Comparison of ENCODE assay signal across 12 cellular contexts in genomic region chr9:33049680-33050361, GRCh38. TPM values are rescaled to one million over a fixed set of nuclear protein-coding genes. Genes with fewer than 3 reads are reported as not detected.
DNase-seq lines count a peak whose midpoint lies in the region; ATAC-seq and TF ChIP-seq lines count a peak whose summit lies in the region.
"Had no signal": no experiment of that assay in that cellular context is flagged by ENCODE, and none has a peak within 500 bp of the region (broad histone marks: within the 10 kb centered on the region; RNA-seq: fewer than 3 reads in every experiment).

No MANE protein-coding gene starts in this region.

- no peaks in the 10 kb centered on the region for H3K9me3 ChIP-seq in psoas muscle

- 88 to 95% (median 92%) methylated on average over 2 of the region's 2 CpGs for WGBS in psoas muscle, 3 donors

- no peaks in the 10 kb centered on the region for H3K27me3 ChIP-seq in psoas muscle (ENCODE audit: insufficient read depth in 3 of 3, low read length in 2 of 3)

- H3K36me3 ChIP-seq in psoas muscle (ENCODE audit: insufficient read depth in 1 of 2, low read depth in 1 of 2), result peaks cover 9 to 89% of the 10 kb centered on the region in 2 donors

- no peak for TF ChIP-seq CTCF in psoas muscle (IDR thresholded peaks at IDR 0.05)

- H3K27ac Mint-ChIP-seq in activated naive CD4-positive, alpha-beta T cell treated with anti-CD3 and anti-CD28 coated beads, Interleukin-2, amount 50 U/mL, for 72 hours, result peak overlapping the region in 1 of 2 donors; percentile 60

- intact Hi-C loops in psoas muscle (cut with DNase I) (no loop called here), cardiac septum (cut with DNase I) (no loop called here)

- ATAC-seq in GM18519 (IDR thresholded peaks at IDR 0.05; ENCODE audit: low FRiP score, unreplicated experiment) (peak; percentile 70), GM19468 (IDR thresholded peaks at IDR 0.05; ENCODE audit: extremely low read depth, unreplicated experiment) (peak; percentile 73), HG03039 (IDR thresholded peaks at IDR 0.05; ENCODE audit: unreplicated experiment) (peak; percentile 79), psoas muscle (no peak)
- peak; percentile 82 to 94 for ATAC-seq in activated naive CD4-positive, alpha-beta T cell treated with anti-CD3 and anti-CD28 coated beads, Interleukin-2, amount 50 U/mL, for 72 hours

- DNase-seq in activated naive CD4-positive, alpha-beta T cell treated with anti-CD3 and anti-CD28 coated beads, Interleukin-2, amount 50 U/mL, for 72 hours (ENCODE audit: low spot score in 2 of 2), result no peak
- DNase-seq in psoas muscle (no peak), HT-29 (ENCODE audit: low spot score) (no peak), midbrain (lab: John Stamatoyannopoulos, UW) (no peak), cardiac septum (ENCODE audit: low spot score) (no peak)
- DNase-seq: activated CD8-positive, alpha-beta memory T cell treated with anti-CD3 and anti-CD28 coated beads, Interleukin-2, amount 50 U/mL, for 48 hours; stimulated activated CD4-positive, alpha-beta T cell treated with anti-CD3 and anti-CD28 coated beads, Interleukin-12 subunit alpha, Interleukin-12 subunit beta, amount 100 ng/mL, for 4 hours; T-helper 1 cell had no signal

- no peak overlapping the region for H3K27ac ChIP-seq in psoas muscle

- H3K9me3 Mint-ChIP-seq in activated naive CD4-positive, alpha-beta T cell treated with anti-CD3 and anti-CD28 coated beads, Interleukin-2, amount 50 U/mL, for 72 hours, result no peaks in the 10 kb centered on the region
- H3K9me3 Mint-ChIP-seq: neural crest cell had no signal

- peaks cover 2% of the 10 kb centered on the region for H3K4me1 ChIP-seq in psoas muscle

- no peak overlapping the region for H3K4me3 ChIP-seq in psoas muscle

- H3K36me3 Mint-ChIP-seq in activated naive CD4-positive, alpha-beta T cell treated with anti-CD3 and anti-CD28 coated beads, Interleukin-2, amount 50 U/mL, for 72 hours, result peaks cover 14 to 32% of the 10 kb centered on the region in 2 donors

RNA-seq across cellular contexts. Expression of gene DNAJA1, which starts 24.7 kb away (rescaled TPM):
- total RNA-seq in activated naive CD4-positive, alpha-beta T cell treated with anti-CD3 and anti-CD28 coated beads, Interleukin-2, amount 50 U/mL, for 72 hours, result 100 to 1,000 TPM; 134 to 139 TPM
- total RNA-seq in psoas muscle (10 to 100 TPM; 41.7 to 88.3 (median 68.8) TPM), cardiac septum (87.6 TPM)
- 100 to 1,000 TPM in 1 of 3 donors, 10 to 100 TPM in 2; 46.9 to 135 (median 48.9) TPM for polyA plus RNA-seq in psoas muscle
- 53.2 and 59.5 TPM in 2 replicates for total RNA-seq in HT-29 (2014; rRNA removed; shearing (Covaris generic))

RNA-seq across cellular contexts. Expression of gene SMU1, which starts 26.7 kb away (rescaled TPM):
- 10 to 100 TPM; 26.1 to 28.9 TPM for total RNA-seq in activated naive CD4-positive, alpha-beta T cell treated with anti-CD3 and anti-CD28 coated beads, Interleukin-2, amount 50 U/mL, for 72 hours
- total RNA-seq in psoas muscle (10 to 100 TPM; 15.4 to 18.4 (median 16.7) TPM), cardiac septum (16.4 TPM)
- 10 to 100 TPM in 2 of 3 donors, 1 to 10 TPM in 1; 8.4 to 15.5 (median 11.6) TPM for polyA plus RNA-seq in psoas muscle
- 11.5 and 11.8 TPM in 2 replicates for total RNA-seq in HT-29 (2014; rRNA removed; shearing (Covaris generic))

RNA-seq across cellular contexts. Expression of gene APTX, which starts 48.4 kb away (rescaled TPM):
- total RNA-seq in activated naive CD4-positive, alpha-beta T cell treated with anti-CD3 and anti-CD28 coated beads, Interleukin-2, amount 50 U/mL, for 72 hours, result 10 to 100 TPM; 50.7 to 53.9 TPM
- 10 to 100 TPM; 12.9 to 21.0 (median 14.9) TPM for total RNA-seq in psoas muscle
- 10 to 100 TPM; 14.3 to 37.7 (median 31.2) TPM for polyA plus RNA-seq in psoas muscle
- total RNA-seq in HT-29 (2014; rRNA removed; shearing (Covaris generic)), result 26.0 and 29.7 TPM in 2 replicates
- total RNA-seq in cardiac septum, result 18.7 TPM

Comparison
In these comparisons a context has a peak if more than half of its experiments do, and no peak if none do; other contexts are left out.
1. ATAC-seq: peak in GM18519 (single experiment), GM19468 (single experiment), HG03039 (single experiment) and activated naive CD4-positive, alpha-beta T cell treated with anti-CD3 and anti-CD28 coated beads, Interleukin-2, amount 50 U/mL, for 72 hours (2 of 2); none in psoas muscle (0 of 4).